In the genomic region with DNA sequence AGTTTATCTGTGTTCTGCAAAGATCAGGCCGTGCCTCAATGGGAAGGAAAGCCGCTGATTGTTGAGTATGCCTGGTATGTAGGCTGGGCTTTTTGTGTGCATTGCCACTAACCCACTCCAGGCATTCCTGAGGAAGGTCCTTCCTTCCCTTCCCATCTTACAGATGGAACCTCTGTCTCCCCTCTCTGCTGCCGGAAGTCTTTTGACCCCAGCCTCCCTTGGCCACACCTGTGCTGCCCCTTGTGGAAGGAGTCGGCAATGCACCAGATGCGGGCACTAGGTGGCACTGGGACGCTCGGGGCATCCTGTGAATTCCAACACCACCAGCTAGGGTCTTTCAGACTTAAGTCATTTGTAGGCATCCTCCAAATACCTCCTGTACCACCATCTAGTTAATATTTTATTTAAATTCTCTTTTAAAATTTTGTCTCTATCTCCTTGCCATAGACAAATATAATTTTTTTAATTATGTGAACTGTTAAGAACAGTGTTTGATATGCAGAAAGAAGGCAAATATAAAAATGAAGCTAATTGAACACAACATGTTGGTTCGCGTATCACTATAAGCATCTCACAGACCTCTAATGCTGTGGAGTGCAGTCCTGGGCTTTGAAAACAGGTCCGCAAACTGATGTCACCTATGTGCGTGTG, we compare ENCODE assay signal across 8 cellular contexts.
DNase-seq lines count a peak whose midpoint lies in the region; ATAC-seq and TF ChIP-seq lines count a peak whose summit lies in the region.

No MANE protein-coding gene starts in this region.

- no peak overlapping the region for H3K18ac ChIP-seq in IMR-90 (ENCODE audit: low read depth, low read length)

- no peaks in the 10 kb centered on the region for H3K27me3 Mint-ChIP-seq in CD4-positive, CD25-positive, alpha-beta regulatory T cell
- peaks cover 3% of the 10 kb centered on the region for H3K27me3 Mint-ChIP-seq in nephron (ENCODE audit: low read depth)

- no peaks in the 10 kb centered on the region for H3K9me3 ChIP-seq in CD4-positive, CD25-positive, alpha-beta regulatory T cell (ENCODE audit: control insufficient read depth in 2 of 2, low read length in 2 of 2)
- H3K9me3 ChIP-seq in IMR-90 (ENCODE audit: control insufficient read depth, insufficient read depth, low read length) (no peaks in the 10 kb centered on the region), upper lobe of right lung (no peaks in the 10 kb centered on the region), GM23248 (ENCODE audit: low read depth) (no peaks in the 10 kb centered on the region)

- H3K27me3 ChIP-seq in CD4-positive, CD25-positive, alpha-beta regulatory T cell (ENCODE audit: control insufficient read depth, insufficient read depth, low read length) = no peaks in the 10 kb centered on the region
- H3K27me3 ChIP-seq in IMR-90 (ENCODE audit: control insufficient read depth, insufficient read depth, low read length) (no peaks in the 10 kb centered on the region), upper lobe of right lung (no peaks in the 10 kb centered on the region), GM23248 (replicated peaks; ENCODE audit: insufficient read depth) (no peaks in the 10 kb centered on the region)

- TF ChIP-seq POLR2A in IMR-90 (IDR thresholded peaks at IDR 0.05; ENCODE audit: low read depth, low read length) = no peak

- in situ Hi-C loops in IMR-90 (cut with MboI; ENCODE audit: low sequenced_read_pairs) = no loop called here
- in situ Hi-C loops in GM23248 (cut with MboI) = no loop called here

- no peak overlapping the region for H3K23ac ChIP-seq in IMR-90 (ENCODE audit: low read depth, low read length)

- H3K4me1 Mint-ChIP-seq in CD4-positive, CD25-positive, alpha-beta regulatory T cell = peaks cover 36 to 78% (median 47%) of the 10 kb centered on the region in 4 donors
- no peaks in the 10 kb centered on the region for H3K4me1 Mint-ChIP-seq in nephron

- no peaks in the 10 kb centered on the region for H3K9me2 ChIP-seq in GM23248 (ENCODE audit: insufficient read depth)

- H3K36me3 ChIP-seq in CD4-positive, CD25-positive, alpha-beta regulatory T cell (ENCODE audit: control insufficient read depth, insufficient read depth, low read length) = no peaks in the 10 kb centered on the region
- peaks cover 9% of the 10 kb centered on the region for H3K36me3 ChIP-seq in IMR-90 (ENCODE audit: control insufficient read depth, insufficient read depth, low read length)
- H3K36me3 ChIP-seq in upper lobe of right lung = peaks cover 12% of the 10 kb centered on the region
- H3K36me3 ChIP-seq in GM23248 (ENCODE audit: low read depth) = no peaks in the 10 kb centered on the region

- H2AFZ ChIP-seq in IMR-90 (replicated peaks; ENCODE audit: low read length, poor library complexity) (peak overlapping the region; percentile 5), GM23248 (no peak overlapping the region)

- no peak overlapping the region for H2BK15ac ChIP-seq in IMR-90 (ENCODE audit: low read depth, low read length)

- peak; percentile 46 to 75 (median 64) for DNase-seq in CD4-positive, CD25-positive, alpha-beta regulatory T cell
- DNase-seq in IMR-90 (no peak), coronary artery (ENCODE audit: low spot score) (no peak), upper lobe of right lung (peak; percentile 79), GM23248 (no peak), DMS79 (lab: John Stamatoyannopoulos, UW) (no peak)
- peak; percentile 47 to 62 for DNase-seq in activated CD4-positive, alpha-beta T cell treated with anti-CD3 and anti-CD28 coated beads for 24 hours (ENCODE audit: low read depth in 2 of 2)

- H3K36me3 Mint-ChIP-seq in CD4-positive, CD25-positive, alpha-beta regulatory T cell = peaks cover 6% of the 10 kb centered on the region
- peaks cover 3% of the 10 kb centered on the region for H3K36me3 Mint-ChIP-seq in nephron (ENCODE audit: low read depth)

- peaks cover 0 to 2% (median 0%) of the 10 kb centered on the region in 7 donors for H3K9me3 Mint-ChIP-seq in CD4-positive, CD25-positive, alpha-beta regulatory T cell
- peaks cover 3% of the 10 kb centered on the region for H3K9me3 Mint-ChIP-seq in nephron

- H3K4me1 ChIP-seq in CD4-positive, CD25-positive, alpha-beta regulatory T cell (ENCODE audit: control insufficient read depth, insufficient read depth, low read length, poor library complexity, severe bottlenecking) = peaks cover 47% of the 10 kb centered on the region
- H3K4me1 ChIP-seq in IMR-90 (ENCODE audit: control insufficient read depth, insufficient read depth, low read length) (peaks cover 9% of the 10 kb centered on the region), upper lobe of right lung (peaks cover 10% of the 10 kb centered on the region), GM23248 (ENCODE audit: insufficient read depth) (peaks cover under 1% of the 10 kb centered on the region; the same call in 1 of the 2 replicates)

- H3K27ac ChIP-seq in CD4-positive, CD25-positive, alpha-beta regulatory T cell (ENCODE audit: insufficient read depth, low read length, poor library complexity, severe bottlenecking) = peak overlapping the region; percentile 19
- H3K27ac ChIP-seq in IMR-90 (ENCODE audit: insufficient read depth, low read length) (no peak overlapping the region), coronary artery (no peak overlapping the region), upper lobe of right lung (no peak overlapping the region), GM23248 (no peak overlapping the region)

- H3K4me2 ChIP-seq in IMR-90 (ENCODE audit: low read depth, low read length) = no peak overlapping the region
- no peak overlapping the region for H3K4me2 ChIP-seq in GM23248 (ENCODE audit: unreplicated experiment)

- no peak overlapping the region for H4K91ac ChIP-seq in IMR-90 (ENCODE audit: insufficient read depth, low read depth, low read length)

- POLR2A ChIA-PET in IMR-90 (lab: Charles Lee; ENCODE audit: unreplicated experiment) = no interaction called here

- TF ChIP-seq RAD21 in IMR-90 (IDR thresholded peaks at IDR 0.05; ENCODE audit: low read length) = peak; percentile 54

- peak; percentile 19 to 26 for ATAC-seq in CD4-positive, CD25-positive, alpha-beta regulatory T cell (ENCODE audit: low read depth in 2 of 2)
- peak; percentile 42; the same call in 1 of the 2 replicates for ATAC-seq in IMR-90 (ENCODE audit: low read depth)
- peak; percentile 74 for ATAC-seq in upper lobe of right lung

- no peak overlapping the region for H2BK120ac ChIP-seq in IMR-90 (ENCODE audit: low read depth, low read length)

- dilution Hi-C loops in IMR-90 (cut with HindIII; ENCODE audit: low sequenced_read_pairs, unreplicated experiment) = no loop called here

- TF ChIP-seq CTCF in IMR-90 (conservative IDR thresholded peaks at IDR 0.05; ENCODE audit: low read depth, low read length) (peak; percentile 74), coronary artery (IDR thresholded peaks at IDR 0.05) (peak; percentile 30), nephron (IDR thresholded peaks at IDR 0.05; ENCODE audit: unreplicated experiment in 3 of 3) (peak; percentile 28 to 51 (median 36)), upper lobe of right lung (IDR thresholded peaks at IDR 0.05) (peak; percentile 69)

- H2BK5ac ChIP-seq in IMR-90 (ENCODE audit: low read depth, low read length, poor library complexity, severe bottlenecking) = no peak overlapping the region

- peak overlapping the region; percentile 63; the same call in 1 of the 2 replicates for H3K4ac ChIP-seq in IMR-90 (ENCODE audit: low read depth, low read length)

- H2AK5ac ChIP-seq in IMR-90 (ENCODE audit: low read depth, low read length) = peak overlapping the region; percentile 51

- intact Hi-C loops in IMR-90 (cut with micrococcal nuclease) (no loop called here), upper lobe of right lung (cut with DNase I) (no loop called here)

- H3K27ac Mint-ChIP-seq in CD4-positive, CD25-positive, alpha-beta regulatory T cell = peak overlapping the region; percentile 55 to 84 (median 71)
- no peak overlapping the region for H3K27ac Mint-ChIP-seq in nephron

- H3K79me2 ChIP-seq in GM23248 (ENCODE audit: insufficient read depth) = 0 out of 2 replicates have a peak, but pooled peaks cover 8% of the 10 kb centered on the region

- no peak overlapping the region; the same call in 1 of the 2 replicates for H3K14ac ChIP-seq in IMR-90 (replicated peaks; ENCODE audit: low read depth, low read length)

- no peaks in the 10 kb centered on the region for H3F3A ChIP-seq in GM23248 (ENCODE audit: insufficient read depth)

- no TSS peak for BruUV-seq in IMR-90 (replicated peaks; lab: Mats Ljungman, UMichigan)

- CTCF ChIA-PET in IMR-90 (lab: Yijun Ruan, JAX) = interaction anchor here (1.4 kb wide), 1 partner anchor 11 kb away, joined by 4 read pairs; no protein-coding TSS in a partner anchor

- H3K56ac ChIP-seq in IMR-90 (ENCODE audit: extremely low read depth, insufficient read depth, low read length) = no peak overlapping the region

- H3K4me3 Mint-ChIP-seq in CD4-positive, CD25-positive, alpha-beta regulatory T cell = peak overlapping the region; percentile 2 to 62 (median 30)
- H3K4me3 Mint-ChIP-seq in nephron = no peak overlapping the region

- no CpG with 5 or more reads among the region's 11 CpGs for WGBS in IMR-90 (ENCODE audit: extremely low coverage in 2 of 2, insufficient read length in 1 of 2), 2 experiments
- 76 to 82% methylated on average over 11 of the region's 11 CpGs for WGBS in GM23248 (ENCODE audit: low coverage in 1 of 2, low lambda C conversion rate in 2 of 2, missing lambda C conversion rate in 2 of 2), 2 experiments

- peak overlapping the region; percentile 48 for H2BK20ac ChIP-seq in IMR-90 (ENCODE audit: low read depth, low read length)

- H3K4me3 ChIP-seq in CD4-positive, CD25-positive, alpha-beta regulatory T cell (ENCODE audit: low read depth, low read length) = peak overlapping the region; percentile 16
- no peak overlapping the region for H3K4me3 ChIP-seq in IMR-90 (ENCODE audit: insufficient read depth, low read depth, low read length)
- H3K4me3 ChIP-seq in coronary artery = no peak overlapping the region
- no peak overlapping the region for H3K4me3 ChIP-seq in upper lobe of right lung
- H3K4me3 ChIP-seq in GM23248 = no peak overlapping the region

- H3K79me1 ChIP-seq in IMR-90 (ENCODE audit: low read depth in 1 of 2, low read length in 2 of 2) = peaks cover 8 to 46% of the 10 kb centered on the region in 2 experiments; a peak in 3 of 4 replicates

- peaks cover 16% of the 10 kb centered on the region; the same call in 1 of the 2 replicates for H3K9me1 ChIP-seq in IMR-90 (ENCODE audit: insufficient read depth, low read length)

- H4K8ac ChIP-seq in IMR-90 (ENCODE audit: low read depth in 2 of 2, low read length in 2 of 2) = no peak overlapping the region; a peak in 1 of 4 replicates

- H3K9ac ChIP-seq in IMR-90 (ENCODE audit: low read depth, low read length) = no peak overlapping the region
- H3K9ac ChIP-seq in GM23248 = no peak overlapping the region

- H4K20me1 ChIP-seq in IMR-90 (ENCODE audit: insufficient read depth, low read length) = no peaks in the 10 kb centered on the region
- H4K20me1 ChIP-seq in GM23248 (ENCODE audit: insufficient read depth) = no peaks in the 10 kb centered on the region

- H2AK9ac ChIP-seq in IMR-90 (replicated peaks; ENCODE audit: low read depth, low read length, poor library complexity) = no peak overlapping the region

- H4K5ac ChIP-seq in IMR-90 (ENCODE audit: low read depth, low read length) = no peak overlapping the region

TF ChIP-seq in IMR-90, 13 proteins besides CTCF, POLR2A, EP300 and RAD21 (continues in another document):
- no peak for TF ChIP-seq FOS (IDR thresholded peaks at IDR 0.05; ENCODE audit: low read depth, low read length)
- peak; percentile 41; the same call in 1 of the 2 replicates for TF ChIP-seq SMC3 (IDR thresholded peaks at IDR 0.05; ENCODE audit: low read depth, low read length)
- TF ChIP-seq MAFK (IDR thresholded peaks at IDR 0.05; ENCODE audit: low read depth, low read length) = no peak

Comparison
In these comparisons a context has a peak if more than half of its experiments do, and no peak if none do; other contexts are left out.
1. ATAC-seq: peak in every context shown above with its lines; median percentile 74 in upper lobe of right lung; 42 in IMR-90; 22 in CD4-positive, CD25-positive, alpha-beta regulatory T cell.
2. DNase-seq: peak in CD4-positive, CD25-positive, alpha-beta regulatory T cell (3 of 3), activated CD4-positive, alpha-beta T cell treated with anti-CD3 and anti-CD28 coated beads for 24 hours (2 of 2) and upper lobe of right lung (single experiment); none in IMR-90 (single experiment), coronary artery (single experiment), GM23248 (single experiment) and DMS79 (single experiment).
3. H3K27ac Mint-ChIP-seq: peak in CD4-positive, CD25-positive, alpha-beta regulatory T cell (3 of 3); none in nephron (0 of 3).
4. H3K4me3 Mint-ChIP-seq: peak in CD4-positive, CD25-positive, alpha-beta regulatory T cell (4 of 4); none in nephron (0 of 3).
5. Peak in every context shown above with its lines, with median percentiles within 50 percentile points of each other: CTCF ChIP-seq.